In the genomic region with DNA sequence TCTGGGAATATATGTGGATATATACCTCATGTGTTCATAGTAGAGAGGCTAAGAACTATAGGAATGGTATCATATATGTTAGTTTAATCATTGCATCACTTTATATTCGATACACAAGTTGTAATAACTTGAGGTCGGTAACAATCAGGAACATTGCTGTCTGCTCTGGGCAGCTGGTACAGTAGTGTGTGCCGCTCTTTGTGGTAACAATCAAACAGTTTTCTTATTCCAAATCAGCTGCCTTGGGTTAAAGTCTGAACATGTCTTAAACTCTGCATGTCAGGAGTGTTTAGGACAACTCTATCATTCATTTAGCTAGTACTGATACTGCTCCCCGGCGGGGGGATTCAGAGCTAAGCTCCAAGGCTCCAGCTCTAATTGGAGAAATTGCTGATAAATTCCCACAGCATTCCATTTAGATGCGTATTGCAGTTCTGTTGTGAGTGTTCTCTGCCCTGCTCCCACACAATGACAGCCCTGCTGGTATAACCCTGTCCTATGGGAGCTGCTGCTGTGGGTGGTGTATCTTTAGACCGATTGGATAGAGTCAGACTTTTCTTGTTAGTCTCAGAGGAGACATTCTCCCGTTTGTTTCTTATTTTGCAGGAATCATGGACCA, we compare ENCODE assay signal across 1 cellular context.
TF ChIP-seq lines count a peak whose summit lies in the region.

No MANE protein-coding gene starts in this region.

TF ChIP-seq in GM23338, 12 proteins besides CTCF, POLR2A, EP300 and RAD21 (continued from another document):
- TF ChIP-seq, protein P1, sequence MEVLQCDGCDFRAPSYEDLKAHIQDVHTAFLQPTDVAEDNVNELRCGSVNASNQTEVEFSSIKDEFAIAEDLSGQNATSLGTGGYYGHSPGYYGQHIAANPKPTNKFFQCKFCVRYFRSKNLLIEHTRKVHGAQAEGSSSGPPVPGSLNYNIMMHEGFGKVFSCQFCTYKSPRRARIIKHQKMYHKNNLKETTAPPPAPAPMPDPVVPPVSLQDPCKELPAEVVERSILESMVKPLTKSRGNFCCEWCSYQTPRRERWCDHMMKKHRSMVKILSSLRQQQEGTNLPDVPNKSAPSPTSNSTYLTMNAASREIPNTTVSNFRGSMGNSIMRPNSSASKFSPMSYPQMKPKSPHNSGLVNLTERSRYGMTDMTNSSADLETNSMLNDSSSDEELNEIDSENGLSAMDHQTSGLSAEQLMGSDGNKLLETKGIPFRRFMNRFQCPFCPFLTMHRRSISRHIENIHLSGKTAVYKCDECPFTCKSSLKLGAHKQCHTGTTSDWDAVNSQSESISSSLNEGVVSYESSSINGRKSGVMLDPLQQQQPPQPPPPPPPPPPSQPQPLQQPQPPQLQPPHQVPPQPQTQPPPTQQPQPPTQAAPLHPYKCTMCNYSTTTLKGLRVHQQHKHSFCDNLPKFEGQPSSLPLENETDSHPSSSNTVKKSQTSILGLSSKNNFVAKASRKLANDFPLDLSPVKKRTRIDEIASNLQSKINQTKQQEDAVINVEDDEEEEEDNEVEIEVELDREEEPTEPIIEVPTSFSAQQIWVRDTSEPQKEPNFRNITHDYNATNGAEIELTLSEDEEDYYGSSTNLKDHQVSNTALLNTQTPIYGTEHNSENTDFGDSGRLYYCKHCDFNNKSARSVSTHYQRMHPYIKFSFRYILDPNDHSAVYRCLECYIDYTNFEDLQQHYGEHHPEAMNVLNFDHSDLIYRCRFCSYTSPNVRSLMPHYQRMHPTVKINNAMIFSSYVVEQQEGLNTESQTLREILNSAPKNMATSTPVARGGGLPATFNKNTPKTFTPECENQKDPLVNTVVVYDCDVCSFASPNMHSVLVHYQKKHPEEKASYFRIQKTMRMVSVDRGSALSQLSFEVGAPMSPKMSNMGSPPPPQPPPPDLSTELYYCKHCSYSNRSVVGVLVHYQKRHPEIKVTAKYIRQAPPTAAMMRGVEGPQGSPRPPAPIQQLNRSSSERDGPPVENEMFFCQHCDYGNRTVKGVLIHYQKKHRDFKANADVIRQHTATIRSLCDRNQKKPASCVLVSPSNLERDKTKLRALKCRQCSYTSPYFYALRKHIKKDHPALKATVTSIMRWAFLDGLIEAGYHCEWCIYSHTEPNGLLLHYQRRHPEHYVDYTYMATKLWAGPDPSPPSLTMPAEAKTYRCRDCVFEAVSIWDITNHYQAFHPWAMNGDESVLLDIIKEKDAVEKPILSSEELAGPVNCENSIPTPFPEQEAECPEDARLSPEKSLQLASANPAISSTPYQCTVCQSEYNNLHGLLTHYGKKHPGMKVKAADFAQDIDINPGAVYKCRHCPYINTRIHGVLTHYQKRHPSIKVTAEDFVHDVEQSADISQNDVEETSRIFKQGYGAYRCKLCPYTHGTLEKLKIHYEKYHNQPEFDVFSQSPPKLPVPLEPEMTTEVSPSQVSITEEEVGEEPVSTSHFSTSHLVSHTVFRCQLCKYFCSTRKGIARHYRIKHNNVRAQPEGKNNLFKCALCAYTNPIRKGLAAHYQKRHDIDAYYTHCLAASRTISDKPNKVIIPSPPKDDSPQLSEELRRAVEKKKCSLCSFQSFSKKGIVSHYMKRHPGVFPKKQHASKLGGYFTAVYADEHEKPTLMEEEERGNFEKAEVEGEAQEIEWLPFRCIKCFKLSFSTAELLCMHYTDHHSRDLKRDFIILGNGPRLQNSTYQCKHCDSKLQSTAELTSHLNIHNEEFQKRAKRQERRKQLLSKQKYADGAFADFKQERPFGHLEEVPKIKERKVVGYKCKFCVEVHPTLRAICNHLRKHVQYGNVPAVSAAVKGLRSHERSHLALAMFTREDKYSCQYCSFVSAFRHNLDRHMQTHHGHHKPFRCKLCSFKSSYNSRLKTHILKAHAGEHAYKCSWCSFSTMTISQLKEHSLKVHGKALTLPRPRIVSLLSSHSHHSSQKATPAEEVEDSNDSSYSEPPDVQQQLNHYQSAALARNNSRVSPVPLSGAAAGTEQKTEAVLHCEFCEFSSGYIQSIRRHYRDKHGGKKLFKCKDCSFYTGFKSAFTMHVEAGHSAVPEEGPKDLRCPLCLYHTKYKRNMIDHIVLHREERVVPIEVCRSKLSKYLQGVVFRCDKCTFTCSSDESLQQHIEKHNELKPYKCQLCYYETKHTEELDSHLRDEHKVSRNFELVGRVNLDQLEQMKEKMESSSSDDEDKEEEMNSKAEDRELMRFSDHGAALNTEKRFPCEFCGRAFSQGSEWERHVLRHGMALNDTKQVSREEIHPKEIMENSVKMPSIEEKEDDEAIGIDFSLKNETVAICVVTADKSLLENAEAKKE (CRISPR knock-in tag; IDR thresholded peaks at IDR 0.05) = no peak
- TF ChIP-seq CREB1 (CRISPR knock-in tag; IDR thresholded peaks at IDR 0.05; ENCODE audit: low read depth) = no peak
- no peak for TF ChIP-seq ZNF114 (CRISPR knock-in tag; IDR thresholded peaks at IDR 0.05)
- no peak for TF ChIP-seq NANOG (IDR thresholded peaks at IDR 0.05; ENCODE audit: borderline replicate concordance)
- TF ChIP-seq, protein P2, sequence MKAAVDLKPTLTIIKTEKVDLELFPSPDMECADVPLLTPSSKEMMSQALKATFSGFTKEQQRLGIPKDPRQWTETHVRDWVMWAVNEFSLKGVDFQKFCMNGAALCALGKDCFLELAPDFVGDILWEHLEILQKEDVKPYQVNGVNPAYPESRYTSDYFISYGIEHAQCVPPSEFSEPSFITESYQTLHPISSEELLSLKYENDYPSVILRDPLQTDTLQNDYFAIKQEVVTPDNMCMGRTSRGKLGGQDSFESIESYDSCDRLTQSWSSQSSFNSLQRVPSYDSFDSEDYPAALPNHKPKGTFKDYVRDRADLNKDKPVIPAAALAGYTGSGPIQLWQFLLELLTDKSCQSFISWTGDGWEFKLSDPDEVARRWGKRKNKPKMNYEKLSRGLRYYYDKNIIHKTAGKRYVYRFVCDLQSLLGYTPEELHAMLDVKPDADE (IDR thresholded peaks at IDR 0.05) = no peak
- no peak for TF ChIP-seq EZH2 (IDR thresholded peaks at IDR 0.05; ENCODE audit: low read depth, unreplicated experiment)
- TF ChIP-seq EZH2phosphoT487 (IDR thresholded peaks at IDR 0.05; ENCODE audit: unreplicated experiment) = no peak
- no peak for TF ChIP-seq JUNB (IDR thresholded peaks at IDR 0.05; ENCODE audit: unreplicated experiment)
- TF ChIP-seq, protein P3, sequence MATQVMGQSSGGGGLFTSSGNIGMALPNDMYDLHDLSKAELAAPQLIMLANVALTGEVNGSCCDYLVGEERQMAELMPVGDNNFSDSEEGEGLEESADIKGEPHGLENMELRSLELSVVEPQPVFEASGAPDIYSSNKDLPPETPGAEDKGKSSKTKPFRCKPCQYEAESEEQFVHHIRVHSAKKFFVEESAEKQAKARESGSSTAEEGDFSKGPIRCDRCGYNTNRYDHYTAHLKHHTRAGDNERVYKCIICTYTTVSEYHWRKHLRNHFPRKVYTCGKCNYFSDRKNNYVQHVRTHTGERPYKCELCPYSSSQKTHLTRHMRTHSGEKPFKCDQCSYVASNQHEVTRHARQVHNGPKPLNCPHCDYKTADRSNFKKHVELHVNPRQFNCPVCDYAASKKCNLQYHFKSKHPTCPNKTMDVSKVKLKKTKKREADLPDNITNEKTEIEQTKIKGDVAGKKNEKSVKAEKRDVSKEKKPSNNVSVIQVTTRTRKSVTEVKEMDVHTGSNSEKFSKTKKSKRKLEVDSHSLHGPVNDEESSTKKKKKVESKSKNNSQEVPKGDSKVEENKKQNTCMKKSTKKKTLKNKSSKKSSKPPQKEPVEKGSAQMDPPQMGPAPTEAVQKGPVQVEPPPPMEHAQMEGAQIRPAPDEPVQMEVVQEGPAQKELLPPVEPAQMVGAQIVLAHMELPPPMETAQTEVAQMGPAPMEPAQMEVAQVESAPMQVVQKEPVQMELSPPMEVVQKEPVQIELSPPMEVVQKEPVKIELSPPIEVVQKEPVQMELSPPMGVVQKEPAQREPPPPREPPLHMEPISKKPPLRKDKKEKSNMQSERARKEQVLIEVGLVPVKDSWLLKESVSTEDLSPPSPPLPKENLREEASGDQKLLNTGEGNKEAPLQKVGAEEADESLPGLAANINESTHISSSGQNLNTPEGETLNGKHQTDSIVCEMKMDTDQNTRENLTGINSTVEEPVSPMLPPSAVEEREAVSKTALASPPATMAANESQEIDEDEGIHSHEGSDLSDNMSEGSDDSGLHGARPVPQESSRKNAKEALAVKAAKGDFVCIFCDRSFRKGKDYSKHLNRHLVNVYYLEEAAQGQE (IDR thresholded peaks at IDR 0.05; ENCODE audit: unreplicated experiment) = no peak
